28 cellular contexts compared by ENCODE assay signal in the genomic region with DNA sequence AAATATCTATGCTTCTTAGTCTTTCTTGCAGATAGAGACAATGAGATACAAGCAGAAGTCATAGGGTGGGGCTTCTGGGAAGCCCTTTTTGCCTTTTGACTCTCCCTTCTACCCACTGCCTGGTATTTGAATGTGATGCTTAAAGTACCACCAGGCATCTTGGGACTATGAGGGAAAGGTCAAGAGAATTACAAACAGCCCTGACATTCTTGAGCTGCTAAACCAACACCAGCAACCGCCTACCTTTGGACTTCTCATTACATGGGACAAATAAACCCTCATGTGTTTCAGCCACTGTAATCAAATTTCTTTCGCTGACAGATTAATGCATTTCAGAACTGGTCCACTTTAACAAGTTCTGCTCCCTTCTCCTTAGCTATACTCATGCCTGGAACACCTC.
"Had no signal": no experiment of that assay in that cellular context is flagged by ENCODE, and none has a peak within 500 bp of the region (broad histone marks: within the 10 kb centered on the region; RNA-seq: fewer than 3 reads in every experiment).

No MANE protein-coding gene starts in this region.

- ATAC-seq: activated CD4-positive, alpha-beta T cell treated with anti-CD3 and anti-CD28 coated beads for 36 hours; activated naive CD4-positive, alpha-beta T cell treated with anti-CD3 and anti-CD28 coated beads, Interleukin-2, amount 50 U/mL, for 72 hours; activated T-cell treated with anti-CD3 and anti-CD28 coated beads, Interleukin-2, amount 50 U/mL, for 72 hours; esophagus mucosa; gastrocnemius medialis had no signal

- DNase-seq: activated CD4-positive, alpha-beta memory T cell treated with anti-CD3 and anti-CD28 coated beads, Interleukin-2, amount 10 ng/mL, durations not matched to agents 7 days and 5 days; activated CD4-positive, alpha-beta T cell treated with anti-CD3 and anti-CD28 coated beads for 36 hours; activated CD4-positive, alpha-beta T cell treated with anti-CD3 and anti-CD28 coated beads, Interleukin-2, amount 10 ng/mL, durations not matched to agents 24 days and 14 days; activated CD4-positive, CD25-positive, alpha-beta regulatory T cell; activated CD4-positive, CD25-positive, alpha-beta regulatory T cell treated with anti-CD3 and anti-CD28 coated beads, Interleukin-2, amount 50 U/mL, for 72 hours; activated CD8-positive, alpha-beta memory T cell treated with anti-CD3 and anti-CD28 coated beads, Interleukin-2, amount 50 U/mL, for 48 hours; activated gamma-delta T cell; activated naive CD4-positive, alpha-beta T cell; activated naive CD4-positive, alpha-beta T cell treated with anti-CD3 and anti-CD28 coated beads, Interleukin-2, amount 10 ng/mL, durations not matched to agents 7 days and 5 days; activated naive CD8-positive, alpha-beta T cell treated with anti-CD3 and anti-CD28 coated beads, Interleukin-2, amount 10 ng/mL, durations not matched to agents 7 days and 5 days; activated T-cell treated with anti-CD3 and anti-CD28 coated beads for 4 hours; activated T-cell treated with anti-CD3 and anti-CD28 coated beads, Interleukin-2, amount 50 U/mL, for 24 hours; activated T-cell treated with anti-CD3 and anti-CD28 coated beads, Interleukin-2, amount 50 U/mL, for 72 hours; brain microvascular endothelial cell; dorsolateral prefrontal cortex; effector memory CD4-positive, alpha-beta T cell; endodermal cell; foreskin fibroblast; gastrocnemius medialis; glutamatergic neuron; T-helper 2 cell had no signal

- H3K9me3 Mint-ChIP-seq: activated naive CD4-positive, alpha-beta T cell treated with anti-CD3 and anti-CD28 coated beads, Interleukin-2, amount 50 U/mL, for 72 hours; activated naive CD8-positive, alpha-beta T cell treated with anti-CD3 and anti-CD28 coated beads, Interleukin-2, amount 10 ng/mL, durations not matched to agents 7 days and 5 days; activated T-cell treated with anti-CD3 and anti-CD28 coated beads, Interleukin-2, amount 50 U/mL, for 24 hours; activated T-cell treated with anti-CD3 and anti-CD28 coated beads, Interleukin-2, amount 50 U/mL, for 72 hours; dendritic cell treated with granulocyte-macrophage colony-stimulating factor and Interleukin-4, amounts not matched to agents 40 ng/mL and 50 ng/mL, for 4 days; endodermal cell had no signal

- H3K4me3 Mint-ChIP-seq: activated CD4-positive, alpha-beta memory T cell treated with anti-CD3 and anti-CD28 coated beads, Interleukin-2, amount 10 ng/mL, durations not matched to agents 7 days and 5 days; activated CD4-positive, alpha-beta T cell treated with anti-CD3 and anti-CD28 coated beads for 36 hours; activated CD4-positive, alpha-beta T cell treated with anti-CD3 and anti-CD28 coated beads, Interleukin-2, amount 10 ng/mL, durations not matched to agents 24 days and 14 days; activated naive CD4-positive, alpha-beta T cell treated with anti-CD3 and anti-CD28 coated beads, Interleukin-2, amount 10 ng/mL, durations not matched to agents 7 days and 5 days; activated naive CD8-positive, alpha-beta T cell treated with anti-CD3 and anti-CD28 coated beads, Interleukin-2, amount 10 ng/mL, durations not matched to agents 7 days and 5 days; activated T-cell treated with anti-CD3 and anti-CD28 coated beads, Interleukin-2, amount 50 U/mL, for 24 hours; activated T-cell treated with anti-CD3 and anti-CD28 coated beads, Interleukin-2, amount 50 U/mL, for 72 hours; central memory CD8-positive, alpha-beta T cell; dendritic cell treated with granulocyte-macrophage colony-stimulating factor and Interleukin-4, amounts not matched to agents 40 ng/mL and 50 ng/mL, for 4 days; endodermal cell had no signal

- H3K27me3 ChIP-seq: ascending aorta, brain microvascular endothelial cell, gastrocnemius medialis had no signal

- H3K36me3 Mint-ChIP-seq: activated naive CD4-positive, alpha-beta T cell treated with anti-CD3 and anti-CD28 coated beads, Interleukin-2, amount 10 ng/mL, durations not matched to agents 7 days and 5 days; activated naive CD4-positive, alpha-beta T cell treated with anti-CD3 and anti-CD28 coated beads, Interleukin-2, amount 50 U/mL, for 72 hours; activated naive CD8-positive, alpha-beta T cell treated with anti-CD3 and anti-CD28 coated beads, Interleukin-2, amount 10 ng/mL, durations not matched to agents 7 days and 5 days had no signal

- H3K27me3 Mint-ChIP-seq: activated CD4-positive, alpha-beta memory T cell treated with anti-CD3 and anti-CD28 coated beads, Interleukin-2, amount 10 ng/mL, durations not matched to agents 7 days and 5 days; activated CD4-positive, alpha-beta T cell treated with anti-CD3 and anti-CD28 coated beads for 36 hours; activated CD4-positive, alpha-beta T cell treated with anti-CD3 and anti-CD28 coated beads, Interleukin-2, amount 10 ng/mL, durations not matched to agents 24 days and 14 days; activated naive CD4-positive, alpha-beta T cell treated with anti-CD3 and anti-CD28 coated beads, Interleukin-2, amount 10 ng/mL, durations not matched to agents 7 days and 5 days; activated naive CD8-positive, alpha-beta T cell treated with anti-CD3 and anti-CD28 coated beads, Interleukin-2, amount 10 ng/mL, durations not matched to agents 7 days and 5 days; central memory CD8-positive, alpha-beta T cell; dendritic cell treated with granulocyte-macrophage colony-stimulating factor and Interleukin-4, amounts not matched to agents 40 ng/mL and 50 ng/mL, for 4 days had no signal

- H3K36me3 ChIP-seq: ascending aorta, brain microvascular endothelial cell, gastrocnemius medialis had no signal

- H3K9me3 ChIP-seq: ascending aorta, gastrocnemius medialis had no signal

- H3K4me1 ChIP-seq: ascending aorta, gastrocnemius medialis had no signal

- H3K4me3 ChIP-seq: ascending aorta, coronary artery, dorsolateral prefrontal cortex, gastrocnemius medialis had no signal

- H3K27ac Mint-ChIP-seq: activated CD4-positive, alpha-beta memory T cell treated with anti-CD3 and anti-CD28 coated beads, Interleukin-2, amount 10 ng/mL, durations not matched to agents 7 days and 5 days; activated CD4-positive, alpha-beta T cell treated with anti-CD3 and anti-CD28 coated beads for 36 hours; activated CD4-positive, alpha-beta T cell treated with anti-CD3 and anti-CD28 coated beads, Interleukin-2, amount 10 ng/mL, durations not matched to agents 24 days and 14 days; activated naive CD4-positive, alpha-beta T cell treated with anti-CD3 and anti-CD28 coated beads, Interleukin-2, amount 10 ng/mL, durations not matched to agents 7 days and 5 days; activated naive CD4-positive, alpha-beta T cell treated with anti-CD3 and anti-CD28 coated beads, Interleukin-2, amount 50 U/mL, for 72 hours; activated naive CD8-positive, alpha-beta T cell treated with anti-CD3 and anti-CD28 coated beads, Interleukin-2, amount 10 ng/mL, durations not matched to agents 7 days and 5 days; activated T-cell treated with anti-CD3 and anti-CD28 coated beads, Interleukin-2, amount 50 U/mL, for 24 hours; activated T-cell treated with anti-CD3 and anti-CD28 coated beads, Interleukin-2, amount 50 U/mL, for 72 hours; dendritic cell treated with granulocyte-macrophage colony-stimulating factor and Interleukin-4, amounts not matched to agents 40 ng/mL and 50 ng/mL, for 4 days; endodermal cell had no signal

- FAIRE-seq: bronchial epithelial cell had no signal

- H3K4me1 Mint-ChIP-seq: activated CD4-positive, alpha-beta memory T cell treated with anti-CD3 and anti-CD28 coated beads, Interleukin-2, amount 10 ng/mL, durations not matched to agents 7 days and 5 days; activated CD4-positive, alpha-beta T cell treated with anti-CD3 and anti-CD28 coated beads for 36 hours; activated CD4-positive, alpha-beta T cell treated with anti-CD3 and anti-CD28 coated beads, Interleukin-2, amount 10 ng/mL, durations not matched to agents 24 days and 14 days; activated naive CD4-positive, alpha-beta T cell treated with anti-CD3 and anti-CD28 coated beads, Interleukin-2, amount 10 ng/mL, durations not matched to agents 7 days and 5 days; activated naive CD8-positive, alpha-beta T cell treated with anti-CD3 and anti-CD28 coated beads, Interleukin-2, amount 10 ng/mL, durations not matched to agents 7 days and 5 days; central memory CD8-positive, alpha-beta T cell had no signal

- H3K27ac ChIP-seq: ascending aorta, brain microvascular endothelial cell, coronary artery, dorsolateral prefrontal cortex, gastrocnemius medialis had no signal
